2 cellular contexts compared by ENCODE assay signal in the genomic region with DNA sequence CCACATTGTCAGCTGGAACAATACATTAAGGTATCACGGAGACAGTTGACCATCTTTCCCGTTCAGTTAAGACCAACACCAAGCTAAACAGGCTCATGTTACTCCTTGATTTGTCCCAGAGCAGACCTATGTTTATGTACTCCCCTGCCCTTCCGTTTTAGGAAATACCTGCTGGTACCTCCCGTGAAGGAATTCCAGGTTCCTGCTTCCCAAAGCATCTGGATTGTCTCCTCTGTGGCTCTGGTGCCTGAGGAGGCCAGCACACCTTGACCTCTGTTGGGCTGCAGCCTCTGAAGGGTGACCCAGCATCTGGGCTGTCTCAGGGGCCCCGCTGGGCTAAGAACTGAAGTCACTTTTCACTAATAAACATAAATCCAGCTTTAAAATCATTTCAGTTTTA.
TF ChIP-seq lines count a peak whose summit lies in the region.

No MANE protein-coding gene starts in this region.

TF ChIP-seq in GM23338, 12 proteins besides CTCF, POLR2A, EP300 and RAD21:
- no peak for TF ChIP-seq STAT1 (IDR thresholded peaks at IDR 0.05; ENCODE audit: unreplicated experiment)
- TF ChIP-seq, protein P1, sequence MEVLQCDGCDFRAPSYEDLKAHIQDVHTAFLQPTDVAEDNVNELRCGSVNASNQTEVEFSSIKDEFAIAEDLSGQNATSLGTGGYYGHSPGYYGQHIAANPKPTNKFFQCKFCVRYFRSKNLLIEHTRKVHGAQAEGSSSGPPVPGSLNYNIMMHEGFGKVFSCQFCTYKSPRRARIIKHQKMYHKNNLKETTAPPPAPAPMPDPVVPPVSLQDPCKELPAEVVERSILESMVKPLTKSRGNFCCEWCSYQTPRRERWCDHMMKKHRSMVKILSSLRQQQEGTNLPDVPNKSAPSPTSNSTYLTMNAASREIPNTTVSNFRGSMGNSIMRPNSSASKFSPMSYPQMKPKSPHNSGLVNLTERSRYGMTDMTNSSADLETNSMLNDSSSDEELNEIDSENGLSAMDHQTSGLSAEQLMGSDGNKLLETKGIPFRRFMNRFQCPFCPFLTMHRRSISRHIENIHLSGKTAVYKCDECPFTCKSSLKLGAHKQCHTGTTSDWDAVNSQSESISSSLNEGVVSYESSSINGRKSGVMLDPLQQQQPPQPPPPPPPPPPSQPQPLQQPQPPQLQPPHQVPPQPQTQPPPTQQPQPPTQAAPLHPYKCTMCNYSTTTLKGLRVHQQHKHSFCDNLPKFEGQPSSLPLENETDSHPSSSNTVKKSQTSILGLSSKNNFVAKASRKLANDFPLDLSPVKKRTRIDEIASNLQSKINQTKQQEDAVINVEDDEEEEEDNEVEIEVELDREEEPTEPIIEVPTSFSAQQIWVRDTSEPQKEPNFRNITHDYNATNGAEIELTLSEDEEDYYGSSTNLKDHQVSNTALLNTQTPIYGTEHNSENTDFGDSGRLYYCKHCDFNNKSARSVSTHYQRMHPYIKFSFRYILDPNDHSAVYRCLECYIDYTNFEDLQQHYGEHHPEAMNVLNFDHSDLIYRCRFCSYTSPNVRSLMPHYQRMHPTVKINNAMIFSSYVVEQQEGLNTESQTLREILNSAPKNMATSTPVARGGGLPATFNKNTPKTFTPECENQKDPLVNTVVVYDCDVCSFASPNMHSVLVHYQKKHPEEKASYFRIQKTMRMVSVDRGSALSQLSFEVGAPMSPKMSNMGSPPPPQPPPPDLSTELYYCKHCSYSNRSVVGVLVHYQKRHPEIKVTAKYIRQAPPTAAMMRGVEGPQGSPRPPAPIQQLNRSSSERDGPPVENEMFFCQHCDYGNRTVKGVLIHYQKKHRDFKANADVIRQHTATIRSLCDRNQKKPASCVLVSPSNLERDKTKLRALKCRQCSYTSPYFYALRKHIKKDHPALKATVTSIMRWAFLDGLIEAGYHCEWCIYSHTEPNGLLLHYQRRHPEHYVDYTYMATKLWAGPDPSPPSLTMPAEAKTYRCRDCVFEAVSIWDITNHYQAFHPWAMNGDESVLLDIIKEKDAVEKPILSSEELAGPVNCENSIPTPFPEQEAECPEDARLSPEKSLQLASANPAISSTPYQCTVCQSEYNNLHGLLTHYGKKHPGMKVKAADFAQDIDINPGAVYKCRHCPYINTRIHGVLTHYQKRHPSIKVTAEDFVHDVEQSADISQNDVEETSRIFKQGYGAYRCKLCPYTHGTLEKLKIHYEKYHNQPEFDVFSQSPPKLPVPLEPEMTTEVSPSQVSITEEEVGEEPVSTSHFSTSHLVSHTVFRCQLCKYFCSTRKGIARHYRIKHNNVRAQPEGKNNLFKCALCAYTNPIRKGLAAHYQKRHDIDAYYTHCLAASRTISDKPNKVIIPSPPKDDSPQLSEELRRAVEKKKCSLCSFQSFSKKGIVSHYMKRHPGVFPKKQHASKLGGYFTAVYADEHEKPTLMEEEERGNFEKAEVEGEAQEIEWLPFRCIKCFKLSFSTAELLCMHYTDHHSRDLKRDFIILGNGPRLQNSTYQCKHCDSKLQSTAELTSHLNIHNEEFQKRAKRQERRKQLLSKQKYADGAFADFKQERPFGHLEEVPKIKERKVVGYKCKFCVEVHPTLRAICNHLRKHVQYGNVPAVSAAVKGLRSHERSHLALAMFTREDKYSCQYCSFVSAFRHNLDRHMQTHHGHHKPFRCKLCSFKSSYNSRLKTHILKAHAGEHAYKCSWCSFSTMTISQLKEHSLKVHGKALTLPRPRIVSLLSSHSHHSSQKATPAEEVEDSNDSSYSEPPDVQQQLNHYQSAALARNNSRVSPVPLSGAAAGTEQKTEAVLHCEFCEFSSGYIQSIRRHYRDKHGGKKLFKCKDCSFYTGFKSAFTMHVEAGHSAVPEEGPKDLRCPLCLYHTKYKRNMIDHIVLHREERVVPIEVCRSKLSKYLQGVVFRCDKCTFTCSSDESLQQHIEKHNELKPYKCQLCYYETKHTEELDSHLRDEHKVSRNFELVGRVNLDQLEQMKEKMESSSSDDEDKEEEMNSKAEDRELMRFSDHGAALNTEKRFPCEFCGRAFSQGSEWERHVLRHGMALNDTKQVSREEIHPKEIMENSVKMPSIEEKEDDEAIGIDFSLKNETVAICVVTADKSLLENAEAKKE (CRISPR knock-in tag; IDR thresholded peaks at IDR 0.05): peak; percentile 78

TF ChIP-seq in H1, 55 proteins besides CTCF, POLR2A, EP300 and RAD21:
- TF ChIP-seq TEAD4 (IDR thresholded peaks at IDR 0.05; ENCODE audit: low read depth, low read length): 0 out of 2 replicates have a peak, but pooled peaks have one; percentile 28
- no peak for TF ChIP-seq RBBP5 (IDR thresholded peaks at IDR 0.05; ENCODE audit: borderline replicate concordance, low read depth, low read length)
